31 cellular contexts compared by ENCODE assay signal in the genomic region with DNA sequence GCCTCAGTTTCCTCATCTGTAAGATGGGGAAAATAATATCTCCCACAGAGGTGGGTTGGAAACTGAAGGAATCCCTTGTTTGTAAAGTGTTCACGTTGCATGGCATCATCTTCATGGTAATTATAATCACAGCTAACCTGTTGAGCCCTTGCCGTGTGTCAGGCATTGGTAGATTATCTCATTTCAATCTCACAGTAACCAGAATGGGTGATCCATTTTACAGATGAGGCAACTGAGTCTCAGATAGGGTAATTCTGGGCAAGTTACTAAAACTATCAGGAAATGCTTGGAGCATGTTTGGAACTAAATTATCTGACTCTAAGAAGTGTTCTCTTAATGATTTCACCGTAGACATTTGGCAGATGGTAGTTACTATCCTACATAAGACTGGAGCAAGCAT.
"Had no signal": no experiment of that assay in that cellular context is flagged by ENCODE, and none has a peak within 500 bp of the region (broad histone marks: within the 10 kb centered on the region; RNA-seq: fewer than 3 reads in every experiment).

No MANE protein-coding gene starts in this region.

- H3K4me3 Mint-ChIP-seq: activated CD4-positive, alpha-beta memory T cell treated with anti-CD3 and anti-CD28 coated beads, Interleukin-2, amount 10 ng/mL, durations not matched to agents 7 days and 5 days; activated CD4-positive, alpha-beta T cell treated with anti-CD3 and anti-CD28 coated beads, Interleukin-2, amount 10 ng/mL, durations not matched to agents 7 days and 5 days; activated naive CD8-positive, alpha-beta T cell; activated T-cell treated with anti-CD3 and anti-CD28 coated beads, Interleukin-2, amount 50 U/mL, for 4 hours; activated T-helper 17 cell treated with anti-CD3 and anti-CD28 coated beads, Interleukin-2, amount 50 U/mL, for 72 hours; brain; T-helper 17 cell had no signal

- H3K4me1 Mint-ChIP-seq: activated CD4-positive, alpha-beta memory T cell treated with anti-CD3 and anti-CD28 coated beads, Interleukin-2, amount 10 ng/mL, durations not matched to agents 7 days and 5 days; activated CD4-positive, alpha-beta T cell treated with anti-CD3 and anti-CD28 coated beads, Interleukin-2, amount 10 ng/mL, durations not matched to agents 7 days and 5 days; activated T-helper 17 cell treated with anti-CD3 and anti-CD28 coated beads, Interleukin-2, amount 50 U/mL, for 72 hours had no signal

- H3K27ac Mint-ChIP-seq: activated CD4-positive, alpha-beta memory T cell treated with anti-CD3 and anti-CD28 coated beads, Interleukin-2, amount 10 ng/mL, durations not matched to agents 7 days and 5 days; activated CD4-positive, alpha-beta T cell treated with anti-CD3 and anti-CD28 coated beads, Interleukin-2, amount 10 ng/mL, durations not matched to agents 7 days and 5 days; activated naive CD8-positive, alpha-beta T cell; activated T-helper 17 cell treated with anti-CD3 and anti-CD28 coated beads, Interleukin-2, amount 50 U/mL, for 72 hours; brain; T-helper 17 cell had no signal

- H3K4me3 ChIP-seq: breast epithelium, cardiac muscle cell, colonic mucosa, esophagus squamous epithelium, gastroesophageal sphincter had no signal

- H3K36me3 ChIP-seq: breast epithelium, cardiac muscle cell, colonic mucosa, esophagus squamous epithelium, gastroesophageal sphincter had no signal

- DNase-seq: activated CD4-positive, alpha-beta memory T cell treated with anti-CD3 and anti-CD28 coated beads, Interleukin-2, amount 10 ng/mL, durations not matched to agents 7 days and 5 days; activated CD4-positive, alpha-beta T cell treated with anti-CD3 and anti-CD28 coated beads for 1 hour; activated CD4-positive, alpha-beta T cell treated with anti-CD3 and anti-CD28 coated beads for 4 hours; activated CD4-positive, alpha-beta T cell treated with anti-CD3 and anti-CD28 coated beads, Interleukin-2, amount 10 ng/mL, durations not matched to agents 7 days and 5 days; activated CD4-positive, alpha-beta T cell treated with anti-CD3 and anti-CD28 coated beads, Interleukin-2, amount 50 U/mL, for 4 hours; activated CD8-positive, alpha-beta memory T cell treated with anti-CD3 and anti-CD28 coated beads for 24 hours; activated effector memory CD4-positive, alpha-beta T cell treated with Interleukin-2 at 50 U/mL for 16 hours; activated gamma-delta T cell treated with Interleukin-2 at 50 U/mL for 16 hours; activated naive CD4-positive, alpha-beta T cell treated with anti-CD3 and anti-CD28 coated beads, Interleukin-2, amount 50 U/mL, for 16 hours; activated naive CD4-positive, alpha-beta T cell treated with Interleukin-2 at 50 U/mL for 16 hours; activated T-cell treated with anti-CD3 and anti-CD28 coated beads, Interleukin-2, amount 50 U/mL, for 4 hours; amygdala; aorta; central memory CD4-positive, alpha-beta T cell; cerebellar nuclear complex; colonic mucosa; effector CD8-positive, alpha-beta T cell; esophagus squamous epithelium; foreskin melanocyte; head of caudate nucleus; T-helper 1 cell; T-helper 17 cell had no signal

- FAIRE-seq: endometrium, endothelial cell of umbilical vein had no signal

- H3K9me3 ChIP-seq: breast epithelium, colonic mucosa, esophagus squamous epithelium, gastroesophageal sphincter had no signal

- ATAC-seq: activated T-cell treated with anti-CD3 and anti-CD28 coated beads, Interleukin-2, amount 50 U/mL, for 4 hours; activated T-helper 17 cell treated with anti-CD3 and anti-CD28 coated beads, Interleukin-2, amount 50 U/mL, for 72 hours; gastroesophageal sphincter; T-helper 17 cell had no signal

- H3K9me3 Mint-ChIP-seq: activated CD4-positive, alpha-beta memory T cell treated with anti-CD3 and anti-CD28 coated beads, Interleukin-2, amount 10 ng/mL, durations not matched to agents 7 days and 5 days; activated CD4-positive, alpha-beta T cell treated with anti-CD3 and anti-CD28 coated beads, Interleukin-2, amount 10 ng/mL, durations not matched to agents 7 days and 5 days; activated T-cell treated with anti-CD3 and anti-CD28 coated beads, Interleukin-2, amount 50 U/mL, for 4 hours; activated T-helper 17 cell treated with anti-CD3 and anti-CD28 coated beads, Interleukin-2, amount 50 U/mL, for 72 hours; brain had no signal

- H3K4me1 ChIP-seq: breast epithelium, colonic mucosa had no signal

- H3K27me3 ChIP-seq: breast epithelium, cardiac muscle cell, colonic mucosa, esophagus squamous epithelium, gastroesophageal sphincter had no signal

- H3K36me3 Mint-ChIP-seq: activated naive CD8-positive, alpha-beta T cell; brain had no signal

- H3K27ac ChIP-seq: breast epithelium, cardiac muscle cell, colonic mucosa, epithelial cell of prostate, esophagus squamous epithelium, gastroesophageal sphincter had no signal
